Comparison of ENCODE assay signal across 13 cellular contexts in the genomic region with DNA sequence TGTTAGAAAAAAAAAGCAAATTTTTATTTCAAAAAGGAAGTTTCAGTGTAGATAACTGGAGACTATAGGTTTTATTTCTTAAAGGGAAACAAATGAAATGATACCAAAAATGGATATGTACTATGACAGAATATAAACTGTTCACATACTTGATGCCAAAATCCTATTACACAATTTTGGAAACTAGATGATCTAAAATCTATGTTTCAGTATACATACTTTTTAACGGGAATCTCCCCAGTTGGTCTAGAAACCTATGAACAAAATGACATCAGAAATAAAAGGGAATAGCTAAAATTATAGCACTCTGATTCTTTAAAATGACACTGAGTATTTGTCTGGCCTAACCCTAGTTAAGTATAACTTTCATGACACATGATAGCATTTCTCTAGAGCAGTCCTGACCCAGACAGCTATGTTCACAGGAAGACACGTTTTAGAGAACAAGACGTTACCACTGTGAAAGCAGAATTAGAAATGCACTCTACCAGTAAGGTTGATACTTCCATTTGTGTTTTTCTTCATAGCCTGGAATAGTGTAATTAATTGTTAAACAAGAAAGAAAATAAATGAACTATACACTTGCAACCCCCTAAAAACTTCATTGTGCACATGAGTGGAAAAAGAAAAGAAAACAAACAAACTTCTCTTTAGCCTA. TPM values are rescaled to one million over a fixed set of nuclear protein-coding genes. Genes with fewer than 3 reads are reported as not detected.
DNase-seq lines count a peak whose midpoint lies in the region; ATAC-seq and TF ChIP-seq lines count a peak whose summit lies in the region.
"Had no signal": no experiment of that assay in that cellular context is flagged by ENCODE, and none has a peak within 500 bp of the region (broad histone marks: within the 10 kb centered on the region; RNA-seq: fewer than 3 reads in every experiment).

No MANE protein-coding gene starts in this region.

- CTCF ChIA-PET in activated naive CD4-positive, alpha-beta T cell treated with anti-CD3 and anti-CD28 coated beads for 36 hours (lab: Charles Lee): interaction anchor here (1.2 to 1.7 kb wide), 2 partner anchors 10 to 90 kb away, joined by 4 to 7 read pairs; no protein-coding TSS in a partner anchor
- CTCF ChIA-PET in PC-9 (lab: Charles Lee): interaction anchor here (0.5 kb wide), 1 partner anchor 376 kb away, joined by 4 read pairs; no protein-coding TSS in a partner anchor

- H3K9me2 ChIP-seq in PC-9 (ENCODE audit: insufficient read depth): no peaks in the 10 kb centered on the region

- POLR2A ChIA-PET in PC-9 (lab: Charles Lee; ENCODE audit: unreplicated experiment): interaction anchor here (0.7 kb wide), 1 partner anchor 41 kb away, joined by 5 read pairs; no protein-coding TSS in a partner anchor

- H3K4me3 ChIP-seq in PC-9: peak overlapping the region; percentile 98
- H3K4me3 ChIP-seq: mucosa of descending colon had no signal

- H3K4me1 ChIP-seq in PC-9 (replicated peaks; ENCODE audit: insufficient read depth): peaks cover 74% of the 10 kb centered on the region

- no peak overlapping the region for H3K4me3 Mint-ChIP-seq in activated naive CD4-positive, alpha-beta T cell treated with anti-CD3 and anti-CD28 coated beads for 36 hours
- H3K4me3 Mint-ChIP-seq in glutamatergic neuron (ENCODE audit: unreplicated experiment): peak overlapping the region; percentile 76
- peak overlapping the region; percentile 52 to 55 for H3K4me3 Mint-ChIP-seq in stimulated activated naive CD8-positive, alpha-beta T cell treated with anti-CD3 and anti-CD28 coated beads, Interleukin-15, amount 100 ng/mL, for 72 hours
- H3K4me3 Mint-ChIP-seq: activated T-helper 1 cell treated with anti-CD3 and anti-CD28 coated beads, Interleukin-12 subunit alpha, Interleukin-12 subunit beta, Interleukin-2, Interleukin-4 antibody, amounts not matched to agents 30 ng/mL and 10 ng/mL and 1 ng/mL, durations not matched to agents 14 hours and 24 hours and 36 hours had no signal

- H3F3A ChIP-seq in PC-9 (ENCODE audit: insufficient read depth, low read depth): peaks cover 63% of the 10 kb centered on the region; the same call in 1 of the 2 replicates

- peak overlapping the region; percentile 7 for H3K27ac Mint-ChIP-seq in activated naive CD4-positive, alpha-beta T cell treated with anti-CD3 and anti-CD28 coated beads for 36 hours
- H3K27ac Mint-ChIP-seq in glutamatergic neuron (ENCODE audit: unreplicated experiment): peak overlapping the region; percentile 18
- no peak overlapping the region for H3K27ac Mint-ChIP-seq in stimulated activated naive CD8-positive, alpha-beta T cell treated with anti-CD3 and anti-CD28 coated beads, Interleukin-15, amount 100 ng/mL, for 72 hours
- H3K27ac Mint-ChIP-seq: activated T-helper 1 cell treated with anti-CD3 and anti-CD28 coated beads, Interleukin-12 subunit alpha, Interleukin-12 subunit beta, Interleukin-2, Interleukin-4 antibody, amounts not matched to agents 30 ng/mL and 10 ng/mL and 1 ng/mL, durations not matched to agents 14 hours and 24 hours and 36 hours had no signal

- H3K27me3 ChIP-seq in PC-9 (ENCODE audit: insufficient read depth, low read depth): no peaks in the 10 kb centered on the region

- H3K36me3 Mint-ChIP-seq in activated naive CD4-positive, alpha-beta T cell treated with anti-CD3 and anti-CD28 coated beads for 36 hours (ENCODE audit: low read depth): peaks cover 16% of the 10 kb centered on the region
- H3K36me3 Mint-ChIP-seq in glutamatergic neuron (ENCODE audit: unreplicated experiment): no peaks in the 10 kb centered on the region

- peak overlapping the region; percentile 89 for H3K27ac ChIP-seq in PC-9

- DNase-seq in activated naive CD4-positive, alpha-beta T cell treated with anti-CD3 and anti-CD28 coated beads for 36 hours: no peak
- no peak for DNase-seq in activated naive CD4-positive, alpha-beta T cell treated with anti-CD3 and anti-CD28 coated beads, Interleukin-2, amount 50 U/mL, for 16 hours
- no peak for DNase-seq in PC-9
- no peak for DNase-seq in glutamatergic neuron
- DNase-seq in stimulated activated naive CD8-positive, alpha-beta T cell treated with anti-CD3 and anti-CD28 coated beads, Interleukin-15, amount 100 ng/mL, for 72 hours: no peak
- no peak for DNase-seq in cerebellar nuclear complex (lab: John Stamatoyannopoulos, UW)
- no peak for DNase-seq in AG08396 (ENCODE audit: low spot score)
- DNase-seq in activated CD4-positive, alpha-beta T cell treated with anti-CD3 and anti-CD28 coated beads, Interleukin-2, amount 50 U/mL, for 4 hours: no peak
- DNase-seq: mucosa of descending colon, NCI-H526 had no signal

- peaks cover 10% of the 10 kb centered on the region for H4K20me1 ChIP-seq in PC-9 (ENCODE audit: insufficient read depth)

- peaks cover 60% of the 10 kb centered on the region for H3K4me1 Mint-ChIP-seq in activated naive CD4-positive, alpha-beta T cell treated with anti-CD3 and anti-CD28 coated beads for 36 hours (ENCODE audit: low read depth)
- H3K4me1 Mint-ChIP-seq in glutamatergic neuron (ENCODE audit: low read depth, unreplicated experiment): peaks cover 54% of the 10 kb centered on the region
- H3K4me1 Mint-ChIP-seq in stimulated activated naive CD8-positive, alpha-beta T cell treated with anti-CD3 and anti-CD28 coated beads, Interleukin-15, amount 100 ng/mL, for 72 hours: peaks cover 56% of the 10 kb centered on the region

- BruUV-seq in PC-9 (replicated peaks; lab: Mats Ljungman, UMichigan): no TSS peak

- TF ChIP-seq CTCF in PC-9 (conservative IDR thresholded peaks at IDR 0.05) (no peak), glutamatergic neuron (IDR thresholded peaks at IDR 0.05; ENCODE audit: partially characterized antibody, unreplicated experiment) (no peak)

- ATAC-seq in stimulated activated naive CD8-positive, alpha-beta T cell treated with anti-CD3 and anti-CD28 coated beads, Interleukin-15, amount 100 ng/mL, for 72 hours: no peak
- ATAC-seq: mucosa of descending colon had no signal

- H3K27me3 Mint-ChIP-seq in activated naive CD4-positive, alpha-beta T cell treated with anti-CD3 and anti-CD28 coated beads for 36 hours (ENCODE audit: low read depth): no peaks in the 10 kb centered on the region
- H3K27me3 Mint-ChIP-seq in glutamatergic neuron (ENCODE audit: unreplicated experiment): peaks cover 10% of the 10 kb centered on the region
- no peaks in the 10 kb centered on the region for H3K27me3 Mint-ChIP-seq in stimulated activated naive CD8-positive, alpha-beta T cell treated with anti-CD3 and anti-CD28 coated beads, Interleukin-15, amount 100 ng/mL, for 72 hours

- H3K9me3 Mint-ChIP-seq in activated naive CD4-positive, alpha-beta T cell treated with anti-CD3 and anti-CD28 coated beads for 36 hours: no peaks in the 10 kb centered on the region
- peaks cover 9% of the 10 kb centered on the region for H3K9me3 Mint-ChIP-seq in glutamatergic neuron (ENCODE audit: unreplicated experiment)
- no peaks in the 10 kb centered on the region for H3K9me3 Mint-ChIP-seq in stimulated activated naive CD8-positive, alpha-beta T cell treated with anti-CD3 and anti-CD28 coated beads, Interleukin-15, amount 100 ng/mL, for 72 hours
- H3K9me3 Mint-ChIP-seq: activated T-helper 1 cell treated with anti-CD3 and anti-CD28 coated beads, Interleukin-12 subunit alpha, Interleukin-12 subunit beta, Interleukin-2, Interleukin-4 antibody, amounts not matched to agents 30 ng/mL and 10 ng/mL and 1 ng/mL, durations not matched to agents 14 hours and 24 hours and 36 hours had no signal

- H3K9me3 ChIP-seq in PC-9 (ENCODE audit: insufficient read depth, low read depth): no peaks in the 10 kb centered on the region
- H3K9me3 ChIP-seq: mucosa of descending colon had no signal

- H3K4me2 ChIP-seq in PC-9: peak overlapping the region; percentile 98

- peaks cover 34% of the 10 kb centered on the region for H3K36me3 ChIP-seq in PC-9 (ENCODE audit: low read depth)

- intact Hi-C loops in activated naive CD4-positive, alpha-beta T cell treated with anti-CD3 and anti-CD28 coated beads for 36 hours (cut with micrococcal nuclease): no loop called here
- intact Hi-C loops in PC-9 (cut with micrococcal nuclease; ENCODE audit: unreplicated experiment): no loop called here

- peaks cover 87% of the 10 kb centered on the region for H3K79me2 ChIP-seq in PC-9 (ENCODE audit: low read depth)

- no peak overlapping the region for H2AFZ ChIP-seq in PC-9

RNA-seq across cellular contexts. Expression of a gene that starts 3.4 kb away (rescaled TPM):
- 10 to 100 TPM; 27.7 to 28.4 TPM for total RNA-seq in activated naive CD4-positive, alpha-beta T cell treated with anti-CD3 and anti-CD28 coated beads for 36 hours
- total RNA-seq in PC-9 (2021) (113 and 136 TPM in 2 replicates), glutamatergic neuron (ENCODE audit: unreplicated experiment) (31.9 TPM)

RNA-seq across cellular contexts. Expression of a gene that starts 20.2 kb away (rescaled TPM):
- not detected for total RNA-seq in activated naive CD4-positive, alpha-beta T cell treated with anti-CD3 and anti-CD28 coated beads for 36 hours
- total RNA-seq in PC-9 (2021) (41.1 and 58.8 TPM in 2 replicates), glutamatergic neuron (ENCODE audit: unreplicated experiment) (0.07 TPM)
- total RNA-seq: activated T-helper 1 cell treated with anti-CD3 and anti-CD28 coated beads, Interleukin-12 subunit alpha, Interleukin-12 subunit beta, Interleukin-2, Interleukin-4 antibody, amounts not matched to agents 30 ng/mL and 10 ng/mL and 1 ng/mL, durations not matched to agents 14 hours and 24 hours and 36 hours; T-helper 2 cell treated with Interferon-gamma antibody and Interleukin-4, amounts not matched to agents 100 ng/mL and 5 ng/mL, for 36 hours had no signal

RNA-seq across cellular contexts. Expression of a gene that starts 39.9 kb away (rescaled TPM):
- under 1 TPM; 0.27 to 0.50 TPM for total RNA-seq in activated naive CD4-positive, alpha-beta T cell treated with anti-CD3 and anti-CD28 coated beads for 36 hours
- not detected in 2 replicates for total RNA-seq in PC-9 (2021)
- 111 TPM for total RNA-seq in glutamatergic neuron (ENCODE audit: unreplicated experiment)
- total RNA-seq: subcutaneous adipose tissue; T-helper 2 cell treated with Interferon-gamma antibody and Interleukin-4, amounts not matched to agents 100 ng/mL and 5 ng/mL, for 36 hours had no signal

Comparison
In these comparisons a context has a peak if more than half of its experiments do, and no peak if none do; other contexts are left out.
1. H3K27ac Mint-ChIP-seq: peak in activated naive CD4-positive, alpha-beta T cell treated with anti-CD3 and anti-CD28 coated beads for 36 hours (single experiment) and glutamatergic neuron (single experiment); none in stimulated activated naive CD8-positive, alpha-beta T cell treated with anti-CD3 and anti-CD28 coated beads, Interleukin-15, amount 100 ng/mL, for 72 hours (0 of 2).
2. RNA of a gene that starts 20.2 kb away (total RNA-seq): 41.1 to 58.8 TPM in PC-9; 0.07 TPM in glutamatergic neuron (single experiment) and not detected in activated naive CD4-positive, alpha-beta T cell treated with anti-CD3 and anti-CD28 coated beads for 36 hours; every median in the first group is over 10 times any median in the second.
3. RNA of a gene that starts 39.9 kb away (total RNA-seq): 111 TPM in glutamatergic neuron (single experiment); 0.27 to 0.50 TPM in activated naive CD4-positive, alpha-beta T cell treated with anti-CD3 and anti-CD28 coated beads for 36 hours and not detected in PC-9; every median in the first group is over 10 times any median in the second.